ENCODE assay signal across 1 cellular context in the genomic region with DNA sequence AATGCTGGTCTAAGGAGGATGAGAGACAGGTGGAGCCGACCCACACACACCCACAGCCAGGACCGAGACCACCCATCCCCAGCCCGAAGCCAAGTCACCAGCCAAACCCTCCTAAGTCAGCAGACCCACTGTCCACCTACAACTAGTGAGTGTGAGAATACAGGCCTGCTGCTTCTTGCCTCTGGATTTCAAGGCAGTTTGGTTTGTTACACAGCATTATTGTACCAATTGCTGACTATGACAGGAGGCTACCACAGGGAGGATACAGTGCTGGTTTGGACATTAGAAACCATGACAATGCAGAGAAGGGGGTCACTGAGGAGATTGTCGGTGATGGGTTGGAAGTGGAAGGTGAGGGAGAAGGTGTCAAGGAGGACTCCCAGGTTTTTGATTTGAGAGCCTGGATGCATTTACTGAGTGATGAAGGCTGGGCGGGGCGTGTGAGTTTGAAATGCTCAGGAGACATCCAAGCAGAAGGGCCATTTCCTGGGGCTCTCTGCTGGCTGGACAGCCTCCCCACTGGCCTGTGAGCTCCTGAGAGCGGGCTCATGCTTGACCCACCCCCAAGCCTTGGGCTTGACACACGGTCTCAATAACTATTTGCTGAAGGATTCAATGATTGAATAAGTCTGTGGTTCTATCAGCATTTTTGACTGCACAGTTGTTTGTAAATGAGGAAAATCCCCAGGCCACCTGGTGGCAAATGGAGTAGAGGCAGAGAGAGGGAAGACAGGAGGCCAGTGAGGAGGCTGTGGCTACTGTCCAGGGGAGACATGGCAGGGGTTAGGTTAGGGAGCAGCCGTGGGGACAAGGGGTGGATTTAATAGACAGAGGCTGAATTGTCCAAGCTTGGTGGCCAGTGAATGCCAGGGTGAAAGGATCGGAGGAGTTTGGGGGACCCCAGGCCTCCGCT.
TF ChIP-seq lines count a peak whose summit lies in the region.

No MANE protein-coding gene starts in this region.

TF ChIP-seq in liver, 16 proteins besides CTCF, POLR2A, EP300 and RAD21 (continued from another document):
- TF ChIP-seq RXRA (IDR thresholded peaks at IDR 0.05): no peak
- TF ChIP-seq, protein P1, sequence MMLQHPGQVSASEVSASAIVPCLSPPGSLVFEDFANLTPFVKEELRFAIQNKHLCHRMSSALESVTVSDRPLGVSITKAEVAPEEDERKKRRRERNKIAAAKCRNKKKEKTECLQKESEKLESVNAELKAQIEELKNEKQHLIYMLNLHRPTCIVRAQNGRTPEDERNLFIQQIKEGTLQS (IDR thresholded peaks at IDR 0.05): no peak
- no peak for TF ChIP-seq HNF4A (conservative IDR thresholded peaks at IDR 0.05)
- TF ChIP-seq, protein P2, sequence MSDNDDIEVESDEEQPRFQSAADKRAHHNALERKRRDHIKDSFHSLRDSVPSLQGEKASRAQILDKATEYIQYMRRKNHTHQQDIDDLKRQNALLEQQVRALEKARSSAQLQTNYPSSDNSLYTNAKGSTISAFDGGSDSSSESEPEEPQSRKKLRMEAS (IDR thresholded peaks at IDR 0.05): no peak
- TF ChIP-seq, protein P3, sequence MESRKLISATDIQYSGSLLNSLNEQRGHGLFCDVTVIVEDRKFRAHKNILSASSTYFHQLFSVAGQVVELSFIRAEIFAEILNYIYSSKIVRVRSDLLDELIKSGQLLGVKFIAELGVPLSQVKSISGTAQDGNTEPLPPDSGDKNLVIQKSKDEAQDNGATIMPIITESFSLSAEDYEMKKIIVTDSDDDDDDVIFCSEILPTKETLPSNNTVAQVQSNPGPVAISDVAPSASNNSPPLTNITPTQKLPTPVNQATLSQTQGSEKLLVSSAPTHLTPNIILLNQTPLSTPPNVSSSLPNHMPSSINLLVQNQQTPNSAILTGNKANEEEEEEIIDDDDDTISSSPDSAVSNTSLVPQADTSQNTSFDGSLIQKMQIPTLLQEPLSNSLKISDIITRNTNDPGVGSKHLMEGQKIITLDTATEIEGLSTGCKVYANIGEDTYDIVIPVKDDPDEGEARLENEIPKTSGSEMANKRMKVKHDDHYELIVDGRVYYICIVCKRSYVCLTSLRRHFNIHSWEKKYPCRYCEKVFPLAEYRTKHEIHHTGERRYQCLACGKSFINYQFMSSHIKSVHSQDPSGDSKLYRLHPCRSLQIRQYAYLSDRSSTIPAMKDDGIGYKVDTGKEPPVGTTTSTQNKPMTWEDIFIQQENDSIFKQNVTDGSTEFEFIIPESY (IDR thresholded peaks at IDR 0.05): no peak
- TF ChIP-seq JUND (IDR thresholded peaks at IDR 0.05): no peak
- TF ChIP-seq FOXA2 (IDR thresholded peaks at IDR 0.05): no peak
- no peak for TF ChIP-seq FOXA1 (IDR thresholded peaks at IDR 0.05)
- TF ChIP-seq EGR1 (IDR thresholded peaks at IDR 0.05; ENCODE audit: low read depth in 2 of 2): no peak
- no peak for TF ChIP-seq HNF4G (IDR thresholded peaks at IDR 0.05)
